ENCODE assay signal across 19 cellular contexts in the genomic region with DNA sequence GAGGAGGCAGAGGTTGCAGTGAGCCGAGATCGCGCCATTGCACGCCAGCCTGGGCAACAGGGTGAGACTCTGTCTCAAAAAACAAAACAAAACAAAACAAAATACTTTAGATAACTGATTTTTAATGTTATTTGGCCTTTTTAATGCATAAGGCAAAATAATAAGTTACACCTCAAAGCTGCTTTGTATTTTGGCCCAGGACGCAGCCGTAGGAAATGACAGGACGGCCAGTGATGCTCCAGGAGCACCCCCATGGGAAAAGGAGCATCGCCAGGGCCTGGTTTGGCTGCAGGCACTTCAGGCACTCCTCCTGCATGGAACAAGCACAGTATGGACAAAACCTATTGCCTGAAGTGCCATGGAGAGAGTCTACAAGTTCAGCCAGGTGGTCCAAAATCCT.
"Had no signal": no experiment of that assay in that cellular context is flagged by ENCODE, and none has a peak within 500 bp of the region (broad histone marks: within the 10 kb centered on the region; RNA-seq: fewer than 3 reads in every experiment).

No MANE protein-coding gene starts in this region.

- DNase-seq: KBM-7; MV-4-11; NCI-H1048; NCI-H1105; NCI-H1436 treated with DMSO at 0.1 percent for 48 hours; NCI-H1694; NCI-H187 treated with DMSO at 0.1 percent for 48 hours; NCI-H2029 treated with DMSO at 0.1 percent for 48 hours; NCI-H2171 treated with DMSO at 0.1 percent for 48 hours; NCI-H446 treated with DMSO at 0.1 percent for 48 hours; NCI-H526; NCI-H82; NK-92 treated with Interleukin-12 subunit alpha and Interleukin-12 subunit beta, amount 100 ng/mL, for 24 hours; PC-3; SHP77; SK-N-SH had no signal

- H3K9ac ChIP-seq: SK-N-SH had no signal

- H3K4me3 ChIP-seq: Peyer's patch had no signal

- FAIRE-seq: HTR-8/SVneo had no signal

- H3K9me3 ChIP-seq: Peyer's patch, SK-N-SH had no signal

- H3K27ac ChIP-seq: HL-60, Peyer's patch had no signal

- H3K27me3 ChIP-seq: Peyer's patch had no signal

- ATAC-seq: PC-3 had no signal

- H3K4me2 ChIP-seq: SK-N-SH had no signal
